ENCODE assay signal across 8 cellular contexts in genomic region chr5:137778772-137779564, GRCh38. TPM values are rescaled to one million over a fixed set of nuclear protein-coding genes. Genes with fewer than 3 reads are reported as not detected.
DNase-seq lines count a peak whose midpoint lies in the region; ATAC-seq, FAIRE-seq and TF ChIP-seq lines count a peak whose summit lies in the region.

No MANE protein-coding gene starts in this region.

- WGBS in smooth muscle cell (ENCODE audit: low lambda C conversion rate): 75% methylated on average over 2 of the region's 2 CpGs

- no peaks in the 10 kb centered on the region for H3K4me1 ChIP-seq in foreskin keratinocyte
- no peaks in the 10 kb centered on the region for H3K4me1 ChIP-seq in smooth muscle cell (ENCODE audit: low read depth)

- CTCF ChIA-PET in Calu3 (lab: Charles Lee): interaction anchor here (0.6 to 2.0 kb wide), 21 partner anchors 15 to 355 kb away, joined by 3 to 24 read pairs (median 4); partner anchors contain the start of gene PKD2L2

- DNase-seq in Calu3: peak; percentile 37
- DNase-seq in HTR-8/SVneo (ENCODE audit: insufficient read length, low spot score): peak; percentile 38
- DNase-seq in SKM-1 treated with dmso at 0.1 percent for 144 hours (lab: John Stamatoyannopoulos, UW; ENCODE audit: unreplicated experiment): peak; percentile 12
- DNase-seq in foreskin keratinocyte: peak in 1 of 2 donors; percentile 20
- no peak for DNase-seq in smooth muscle cell (lab: John Stamatoyannopoulos, UW; ENCODE audit: unreplicated experiment)
- no peak for DNase-seq in UCSD-AML1 (lab: John Stamatoyannopoulos, UW; ENCODE audit: unreplicated experiment)
- DNase-seq in activated T-cell treated with anti-CD3 and anti-CD28 coated beads, Interleukin-2, amount 50 U/mL, for 72 hours: no peak
- no peak for DNase-seq in T-helper 2 cell treated with Interferon-gamma antibody and Interleukin-4, amounts not matched to agents 5 μg/mL and 100 μg/mL, for 36 hours (ENCODE audit: low spot score)

- H3K4me3 Mint-ChIP-seq in Calu3 (ENCODE audit: low read depth, unreplicated experiment): no peak overlapping the region
- no peak overlapping the region for H3K4me3 Mint-ChIP-seq in activated T-cell treated with anti-CD3 and anti-CD28 coated beads, Interleukin-2, amount 50 U/mL, for 72 hours
- no peak overlapping the region for H3K4me3 Mint-ChIP-seq in T-helper 2 cell treated with Interferon-gamma antibody and Interleukin-4, amounts not matched to agents 5 μg/mL and 100 μg/mL, for 36 hours

- no peaks in the 10 kb centered on the region for H3K9me3 ChIP-seq in smooth muscle cell (replicated peaks; ENCODE audit: low read depth)

- H3K27me3 ChIP-seq in foreskin keratinocyte (no peaks in the 10 kb centered on the region), smooth muscle cell (ENCODE audit: low read depth) (no peaks in the 10 kb centered on the region)

- H3K4me1 Mint-ChIP-seq in Calu3 (ENCODE audit: low read depth, unreplicated experiment): peaks cover 9% of the 10 kb centered on the region
- H3K4me1 Mint-ChIP-seq in activated T-cell treated with anti-CD3 and anti-CD28 coated beads, Interleukin-2, amount 50 U/mL, for 72 hours (ENCODE audit: low read depth): no peaks in the 10 kb centered on the region
- H3K4me1 Mint-ChIP-seq in T-helper 2 cell treated with Interferon-gamma antibody and Interleukin-4, amounts not matched to agents 5 μg/mL and 100 μg/mL, for 36 hours (ENCODE audit: low read depth): no peaks in the 10 kb centered on the region

- H3K4me3 ChIP-seq in smooth muscle cell: no peak overlapping the region

- peaks cover under 1% of the 10 kb centered on the region for H3K9me3 Mint-ChIP-seq in Calu3 (ENCODE audit: low read depth, unreplicated experiment)
- H3K9me3 Mint-ChIP-seq in activated T-cell treated with anti-CD3 and anti-CD28 coated beads, Interleukin-2, amount 50 U/mL, for 72 hours: no peaks in the 10 kb centered on the region
- no peaks in the 10 kb centered on the region for H3K9me3 Mint-ChIP-seq in T-helper 2 cell treated with Interferon-gamma antibody and Interleukin-4, amounts not matched to agents 5 μg/mL and 100 μg/mL, for 36 hours

- no peaks in the 10 kb centered on the region for H4K20me1 ChIP-seq in smooth muscle cell (ENCODE audit: low read depth)

- TF ChIP-seq CTCF in Calu3 (IDR thresholded peaks at IDR 0.05; ENCODE audit: unreplicated experiment) (peak; percentile 61), foreskin keratinocyte (conservative IDR thresholded peaks at IDR 0.05) (peak; percentile 87), smooth muscle cell (IDR thresholded peaks at IDR 0.05; ENCODE audit: borderline replicate concordance, insufficient read depth, poor library complexity, severe bottlenecking) (peak; percentile 75)

- H3K4me2 ChIP-seq in smooth muscle cell: no peak overlapping the region

- H3K27ac Mint-ChIP-seq in Calu3 (ENCODE audit: unreplicated experiment): no peak overlapping the region
- no peak overlapping the region for H3K27ac Mint-ChIP-seq in activated T-cell treated with anti-CD3 and anti-CD28 coated beads, Interleukin-2, amount 50 U/mL, for 72 hours
- no peak overlapping the region for H3K27ac Mint-ChIP-seq in T-helper 2 cell treated with Interferon-gamma antibody and Interleukin-4, amounts not matched to agents 5 μg/mL and 100 μg/mL, for 36 hours

- H3K9ac ChIP-seq in smooth muscle cell (ENCODE audit: low read depth): no peak overlapping the region

- FAIRE-seq in HTR-8/SVneo (lab: Jason Lieb, UNC): no peak

- no peaks in the 10 kb centered on the region for H3K36me3 Mint-ChIP-seq in Calu3 (ENCODE audit: insufficient read depth, unreplicated experiment)
- no peaks in the 10 kb centered on the region for H3K36me3 Mint-ChIP-seq in activated T-cell treated with anti-CD3 and anti-CD28 coated beads, Interleukin-2, amount 50 U/mL, for 72 hours (ENCODE audit: insufficient read depth in 2 of 2)
- no peaks in the 10 kb centered on the region for H3K36me3 Mint-ChIP-seq in T-helper 2 cell treated with Interferon-gamma antibody and Interleukin-4, amounts not matched to agents 5 μg/mL and 100 μg/mL, for 36 hours (ENCODE audit: low read depth)

- no TSS peak for BruUV-seq in Calu3 (replicated peaks; lab: Mats Ljungman, UMichigan)

- no peaks in the 10 kb centered on the region for H3F3A ChIP-seq in smooth muscle cell (ENCODE audit: low read depth)

- no peaks in the 10 kb centered on the region for H3K79me2 ChIP-seq in smooth muscle cell (ENCODE audit: low read depth)

- H3K36me3 ChIP-seq in smooth muscle cell (ENCODE audit: low read depth): no peaks in the 10 kb centered on the region

- H3K27ac ChIP-seq in foreskin keratinocyte (no peak overlapping the region), smooth muscle cell (ENCODE audit: low read depth) (no peak overlapping the region)

- ATAC-seq in foreskin keratinocyte: peak; percentile 35
- ATAC-seq in activated T-cell treated with anti-CD3 and anti-CD28 coated beads, Interleukin-2, amount 50 U/mL, for 72 hours (replicated peaks in 1 of 2): no peak

- intact Hi-C loops in Calu3 (cut with micrococcal nuclease; ENCODE audit: unreplicated experiment): loop anchor here (1.0 to 10.0 kb wide), 2 partner anchors 43 to 286 kb away; no protein-coding TSS in a partner anchor

- no peak overlapping the region for H2AFZ ChIP-seq in smooth muscle cell (ENCODE audit: low read depth)

- H3K27me3 Mint-ChIP-seq in Calu3 (ENCODE audit: unreplicated experiment): peaks cover 5% of the 10 kb centered on the region
- H3K27me3 Mint-ChIP-seq in activated T-cell treated with anti-CD3 and anti-CD28 coated beads, Interleukin-2, amount 50 U/mL, for 72 hours (ENCODE audit: low read depth): no peaks in the 10 kb centered on the region
- H3K27me3 Mint-ChIP-seq in T-helper 2 cell treated with Interferon-gamma antibody and Interleukin-4, amounts not matched to agents 5 μg/mL and 100 μg/mL, for 36 hours (ENCODE audit: low read depth): peaks cover 7% of the 10 kb centered on the region

RNA-seq across cellular contexts. Expression of gene HNRNPA0, which starts 24.8 kb away (rescaled TPM):
- total RNA-seq in Calu3 (2022) (40.5 and 42.3 TPM in 2 replicates), foreskin keratinocyte (18.0 and 21.7 TPM in 2 replicates), smooth muscle cell (18.8 and 20.8 TPM in 2 replicates)
- polyA plus RNA-seq in foreskin keratinocyte (28.2 and 30.0 TPM in 2 replicates), smooth muscle cell (11.5 and 14.4 TPM in 2 replicates)
- total RNA-seq in activated T-cell treated with anti-CD3 and anti-CD28 coated beads, Interleukin-2, amount 50 U/mL, for 72 hours: 10 to 100 TPM; 36.3 to 38.2 TPM

RNA-seq across cellular contexts. Expression of gene KLHL3, which starts 43.1 kb away (rescaled TPM):
- 16.9 and 18.2 TPM in 2 replicates for total RNA-seq in Calu3 (2022)
- total RNA-seq in foreskin keratinocyte: 1.7 and 2.0 TPM in 2 replicates
- polyA plus RNA-seq in foreskin keratinocyte: 0.40 and 0.48 TPM in 2 replicates
- 3.5 and 9.1 TPM in 2 replicates for total RNA-seq in smooth muscle cell
- polyA plus RNA-seq in smooth muscle cell: 2.3 and 3.6 TPM in 2 replicates
- 1 to 10 TPM; 8.3 to 9.7 TPM for total RNA-seq in activated T-cell treated with anti-CD3 and anti-CD28 coated beads, Interleukin-2, amount 50 U/mL, for 72 hours

Comparison
In these comparisons a context has a peak if more than half of its experiments do, and no peak if none do; other contexts are left out.
1. DNase-seq: peak in Calu3 (single experiment), HTR-8/SVneo (single experiment) and SKM-1 treated with dmso at 0.1 percent for 144 hours (single experiment); none in smooth muscle cell (single experiment), UCSD-AML1 (single experiment), activated T-cell treated with anti-CD3 and anti-CD28 coated beads, Interleukin-2, amount 50 U/mL, for 72 hours (0 of 2) and T-helper 2 cell treated with Interferon-gamma antibody and Interleukin-4, amounts not matched to agents 5 μg/mL and 100 μg/mL, for 36 hours (single experiment).
2. Peak in every context shown above with its lines, with median percentiles within 50 percentile points of each other: CTCF ChIP-seq.